17 cellular contexts compared by ENCODE assay signal in genomic region chr11:68796779-68797178, GRCh38. TPM values are rescaled to one million over a fixed set of nuclear protein-coding genes. Genes with fewer than 3 reads are reported as not detected.
DNase-seq lines count a peak whose midpoint lies in the region; ATAC-seq and TF ChIP-seq lines count a peak whose summit lies in the region.
"Had no signal": no experiment of that assay in that cellular context is flagged by ENCODE, and none has a peak within 500 bp of the region (broad histone marks: within the 10 kb centered on the region; RNA-seq: fewer than 3 reads in every experiment).

No MANE protein-coding gene starts in this region.

- peaks cover 87% of the 10 kb centered on the region for H3K36me3 ChIP-seq in right atrium auricular region
- H3K36me3 ChIP-seq in thyroid gland = peaks cover 60 to 71% of the 10 kb centered on the region in 2 donors

- intact Hi-C loops in Right ventricle myocardium inferior (cut with DNase I) (loop anchor here (5.0 kb wide), 1 partner anchor 46 kb away; the partner anchor contains the start of gene CPT1A), left ventricle myocardium superior (cut with micrococcal nuclease) (no loop called here), thyroid gland (cut with DNase I) (no loop called here), posterior vena cava (cut with DNase I) (no loop called here)
- intact Hi-C loops in activated CD4-positive, alpha-beta T cell treated with anti-CD3 and anti-CD28 coated beads, Interleukin-2, amount 10 ng/mL, durations not matched to agents 24 days and 14 days (cut with micrococcal nuclease) = no loop called here

- no peaks in the 10 kb centered on the region for H3K9me3 Mint-ChIP-seq in activated CD4-positive, alpha-beta T cell treated with anti-CD3 and anti-CD28 coated beads, Interleukin-2, amount 10 ng/mL, durations not matched to agents 24 days and 14 days
- H3K9me3 Mint-ChIP-seq: CD14-positive monocyte had no signal

- WGBS in thyroid gland, 2 donors = 80 to 83% methylated on average over 20 of the region's 20 CpGs

- TF ChIP-seq CTCF in right atrium auricular region (IDR thresholded peaks at IDR 0.05) (no peak), thyroid gland (IDR thresholded peaks at IDR 0.05) (no peak)

- H3K9me3 ChIP-seq in right atrium auricular region (no peaks in the 10 kb centered on the region), thyroid gland (no peaks in the 10 kb centered on the region)

- no peaks in the 10 kb centered on the region for H3K4me1 Mint-ChIP-seq in activated CD4-positive, alpha-beta T cell treated with anti-CD3 and anti-CD28 coated beads, Interleukin-2, amount 10 ng/mL, durations not matched to agents 24 days and 14 days
- H3K4me1 Mint-ChIP-seq: CD14-positive monocyte had no signal

- no peak overlapping the region for H3K27ac Mint-ChIP-seq in activated CD4-positive, alpha-beta T cell treated with anti-CD3 and anti-CD28 coated beads, Interleukin-2, amount 10 ng/mL, durations not matched to agents 24 days and 14 days

- H3K36me3 Mint-ChIP-seq in activated CD4-positive, alpha-beta T cell treated with anti-CD3 and anti-CD28 coated beads, Interleukin-2, amount 10 ng/mL, durations not matched to agents 24 days and 14 days (ENCODE audit: low read depth) = peaks cover 10% of the 10 kb centered on the region

- no peaks in the 10 kb centered on the region for H3K4me1 ChIP-seq in right atrium auricular region
- H3K4me1 ChIP-seq in thyroid gland = no peaks in the 10 kb centered on the region

- no peaks in the 10 kb centered on the region for H3K27me3 ChIP-seq in right atrium auricular region
- H3K27me3 ChIP-seq in thyroid gland = no peaks in the 10 kb centered on the region

- ATAC-seq in Right ventricle myocardium inferior (peak; percentile 78), left ventricle myocardium superior (peak; percentile 88), GM18907 (IDR thresholded peaks at IDR 0.05; ENCODE audit: unreplicated experiment) (no peak)

- DNase-seq in Right ventricle myocardium inferior (ENCODE audit: missing footprints) (no peak), right atrium auricular region (ENCODE audit: low spot score) (no peak), cerebellar cortex (ENCODE audit: low spot score) (peak; percentile 12), left ventricle myocardium superior (peak; percentile 85), thyroid gland (peak; percentile 17 to 28), posterior vena cava (ENCODE audit: low spot score) (no peak)
- no peak for DNase-seq in activated CD4-positive, alpha-beta T cell treated with anti-CD3 and anti-CD28 coated beads, Interleukin-2, amount 10 ng/mL, durations not matched to agents 24 days and 14 days
- DNase-seq: GF-D8, GOT3, KG1, NCI-H1417 treated with DMSO at 0.1 percent for 48 hours, NCI-H187 treated with DMSO at 0.1 percent for 48 hours, NCI-H2227 treated with DMSO at 0.1 percent for 48 hours, NCI-H510A treated with DMSO at 0.1 percent for 48 hours had no signal

- TF ChIP-seq POLR2A in thyroid gland (IDR thresholded peaks at IDR 0.05) = no peak

- H3K27me3 Mint-ChIP-seq in activated CD4-positive, alpha-beta T cell treated with anti-CD3 and anti-CD28 coated beads, Interleukin-2, amount 10 ng/mL, durations not matched to agents 24 days and 14 days = no peaks in the 10 kb centered on the region

- H3K4me3 ChIP-seq in right atrium auricular region = no peak overlapping the region
- H3K4me3 ChIP-seq in thyroid gland (replicated peaks in 1 of 3) = no peak overlapping the region

- H3K4me3 Mint-ChIP-seq in activated CD4-positive, alpha-beta T cell treated with anti-CD3 and anti-CD28 coated beads, Interleukin-2, amount 10 ng/mL, durations not matched to agents 24 days and 14 days = no peak overlapping the region
- H3K4me3 Mint-ChIP-seq: CD14-positive monocyte had no signal

- H3K27ac ChIP-seq in right atrium auricular region (peak overlapping the region in 1 of 2 donors; percentile 33), thyroid gland (no peak overlapping the region)
- H3K27ac ChIP-seq: 22Rv1 had no signal

RNA-seq across cellular contexts. Expression of gene CPT1A, which starts 44.9 kb away (rescaled TPM):
- total RNA-seq in Right ventricle myocardium inferior (83.3 TPM), right atrium auricular region (10 to 100 TPM; 53.1 to 56.3 TPM), left ventricle myocardium superior (81.7 TPM), thyroid gland (10 to 100 TPM; 29.9 to 58.0 (median 43.8) TPM), posterior vena cava (100 to 1,000 TPM in 1 of 2 donors, 10 to 100 TPM in 1; 62.3 to 127 TPM)
- total RNA-seq in activated CD4-positive, alpha-beta T cell treated with anti-CD3 and anti-CD28 coated beads, Interleukin-2, amount 10 ng/mL, durations not matched to agents 24 days and 14 days = 25.2 and 25.9 TPM in 2 replicates

RNA-seq across cellular contexts. Expression of gene TESMIN, which starts 45.5 kb away (rescaled TPM):
- 0.27 TPM for total RNA-seq in Right ventricle myocardium inferior
- total RNA-seq in right atrium auricular region = under 1 TPM; 0.47 to 0.78 TPM
- total RNA-seq in left ventricle myocardium superior = 0.32 TPM
- 10 to 100 TPM in 1 of 4 donors, 1 to 10 TPM in 3; 2.1 to 10.6 (median 5.8) TPM for total RNA-seq in thyroid gland
- under 1 TPM; 0.62 to 0.93 TPM for total RNA-seq in posterior vena cava
- 1.4 and 1.6 TPM in 2 replicates for total RNA-seq in activated CD4-positive, alpha-beta T cell treated with anti-CD3 and anti-CD28 coated beads, Interleukin-2, amount 10 ng/mL, durations not matched to agents 24 days and 14 days

Comparison
In these comparisons a context has a peak if more than half of its experiments do, and no peak if none do; other contexts are left out.
1. DNase-seq: peak in cerebellar cortex (single experiment), left ventricle myocardium superior (single experiment) and thyroid gland (2 of 2); none in Right ventricle myocardium inferior (single experiment), right atrium auricular region (single experiment), posterior vena cava (single experiment) and activated CD4-positive, alpha-beta T cell treated with anti-CD3 and anti-CD28 coated beads, Interleukin-2, amount 10 ng/mL, durations not matched to agents 24 days and 14 days (single experiment).